Comparison of ENCODE assay signal across 14 cellular contexts in the genomic region with DNA sequence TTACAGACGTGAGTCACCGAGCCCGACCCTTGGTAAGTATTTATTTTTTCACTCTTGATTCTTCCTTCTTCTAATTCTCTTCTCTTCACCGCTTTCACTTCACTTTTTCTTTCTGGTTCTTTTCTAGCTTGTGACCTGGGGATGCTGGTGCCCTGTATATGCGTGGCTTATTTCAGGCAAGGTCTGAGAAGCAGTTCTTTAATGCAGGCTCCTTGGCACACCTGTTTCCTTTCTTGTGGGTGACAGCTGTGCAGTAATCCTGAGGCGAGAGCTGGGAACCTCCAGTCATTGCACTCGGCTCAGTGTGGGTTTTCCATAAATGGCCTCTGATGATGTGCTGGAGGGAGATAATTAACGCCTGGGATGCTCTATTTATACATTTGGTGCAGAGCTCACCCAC.
"Had no signal": no experiment of that assay in that cellular context is flagged by ENCODE, and none has a peak within 500 bp of the region (broad histone marks: within the 10 kb centered on the region; RNA-seq: fewer than 3 reads in every experiment).

No MANE protein-coding gene starts in this region.

- H3K4me1 Mint-ChIP-seq: natural killer cell had no signal

- H3K27ac Mint-ChIP-seq: activated CD8-positive, alpha-beta T cell treated with anti-CD3 and anti-CD28 coated beads for 36 hours; activated T-helper 1 cell treated with anti-CD3 and anti-CD28 coated beads, Interleukin-12 subunit alpha, Interleukin-12 subunit beta, Interleukin-2, Interleukin-4 antibody, amounts not matched to agents 30 ng/mL and 10 ng/mL and 1 ng/mL, durations not matched to agents 14 hours and 24 hours and 36 hours; natural killer cell; progenitor cell of endocrine pancreas had no signal

- H3K36me3 ChIP-seq: esophagus squamous epithelium, transverse colon had no signal

- H3K4me3 Mint-ChIP-seq: activated CD8-positive, alpha-beta T cell treated with anti-CD3 and anti-CD28 coated beads for 36 hours; activated T-helper 1 cell treated with anti-CD3 and anti-CD28 coated beads, Interleukin-12 subunit alpha, Interleukin-12 subunit beta, Interleukin-2, Interleukin-4 antibody, amounts not matched to agents 30 ng/mL and 10 ng/mL and 1 ng/mL, durations not matched to agents 14 hours and 24 hours and 36 hours; natural killer cell had no signal

- H3K27me3 ChIP-seq: esophagus squamous epithelium, transverse colon had no signal

- ATAC-seq: activated CD8-positive, alpha-beta T cell treated with anti-CD3 and anti-CD28 coated beads for 36 hours; left colon; right cardiac atrium had no signal

- H3K4me3 ChIP-seq: esophagus squamous epithelium, smooth muscle cell, transverse colon had no signal

- H3K9me3 ChIP-seq: esophagus squamous epithelium, transverse colon had no signal

- DNase-seq: activated CD8-positive, alpha-beta memory T cell treated with anti-CD3 and anti-CD28 coated beads, Interleukin-2, amount 50 U/mL, for 48 hours; activated CD8-positive, alpha-beta T cell treated with anti-CD3 and anti-CD28 coated beads for 36 hours; activated naive CD4-positive, alpha-beta T cell; esophagus squamous epithelium; foreskin fibroblast; left colon; mammary epithelial cell; natural killer cell; right cardiac atrium; transverse colon had no signal

- FAIRE-seq: astrocyte had no signal

- H3K27ac ChIP-seq: esophagus squamous epithelium, transverse colon had no signal

- H3K9me3 Mint-ChIP-seq: activated CD8-positive, alpha-beta T cell treated with anti-CD3 and anti-CD28 coated beads for 36 hours; activated T-helper 1 cell treated with anti-CD3 and anti-CD28 coated beads, Interleukin-12 subunit alpha, Interleukin-12 subunit beta, Interleukin-2, Interleukin-4 antibody, amounts not matched to agents 30 ng/mL and 10 ng/mL and 1 ng/mL, durations not matched to agents 14 hours and 24 hours and 36 hours; natural killer cell had no signal

- H3K4me1 ChIP-seq: esophagus squamous epithelium, transverse colon had no signal
